In genomic region chr5:104352954-104353353, GRCh38 we compare ENCODE assay signal across 7 cellular contexts.
"Had no signal": no experiment of that assay in that cellular context is flagged by ENCODE, and none has a peak within 500 bp of the region (broad histone marks: within the 10 kb centered on the region; RNA-seq: fewer than 3 reads in every experiment).

No MANE protein-coding gene starts in this region.

- H3K4me3 ChIP-seq: GM23338 had no signal

- H3K4me2 ChIP-seq: GM23338 had no signal

- H3K27ac ChIP-seq: HL-60 had no signal

- DNase-seq: H9, HCEC 1CT, HFFc6, KBM-7 had no signal

- ATAC-seq: GM23338, HepG2 had no signal
